8 cellular contexts compared by ENCODE assay signal in the genomic region with DNA sequence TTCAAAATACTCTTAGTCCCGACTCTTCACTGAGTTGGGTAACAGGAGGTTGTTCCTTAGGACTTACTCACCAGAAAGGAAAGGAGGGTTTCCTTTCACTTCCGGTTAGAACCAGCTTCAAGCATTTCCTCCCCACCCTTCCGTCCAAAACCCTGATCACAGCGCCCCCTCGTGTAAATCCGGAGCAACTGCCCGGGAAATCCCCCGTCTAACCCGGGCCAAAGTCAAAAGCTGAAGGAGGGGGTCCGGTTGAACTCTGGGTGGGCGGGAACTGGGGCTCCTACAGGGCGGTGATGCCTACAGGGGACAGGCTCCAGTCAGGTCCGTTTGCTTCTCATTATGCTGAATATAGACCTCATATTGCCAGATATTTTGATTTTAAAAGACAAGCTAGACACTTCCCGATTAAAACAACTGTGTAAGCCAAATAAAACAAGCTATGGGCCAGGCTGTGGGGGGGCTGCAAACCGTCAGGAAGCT. TPM values are rescaled to one million over a fixed set of nuclear protein-coding genes. Genes with fewer than 3 reads are reported as not detected.
DNase-seq lines count a peak whose midpoint lies in the region; ATAC-seq and TF ChIP-seq lines count a peak whose summit lies in the region.

No MANE protein-coding gene starts in this region.

- H3K4me3 Mint-ChIP-seq in T-helper 1 cell treated with Interleukin-12 subunit alpha and Interleukin-12 subunit beta and Interleukin-4 antibody, amounts not matched to agents 30 μg/mL and 1 μg/mL, for 36 hours, result peak overlapping the region; percentile 11

- H3K27ac Mint-ChIP-seq in T-helper 1 cell treated with Interleukin-12 subunit alpha and Interleukin-12 subunit beta and Interleukin-4 antibody, amounts not matched to agents 30 μg/mL and 1 μg/mL, for 36 hours, result no peak overlapping the region

- peaks cover 12% of the 10 kb centered on the region for H3K27me3 Mint-ChIP-seq in T-helper 1 cell treated with Interleukin-12 subunit alpha and Interleukin-12 subunit beta and Interleukin-4 antibody, amounts not matched to agents 30 μg/mL and 1 μg/mL, for 36 hours (ENCODE audit: low read depth)

- ATAC-seq in HG02759 (IDR thresholded peaks at IDR 0.05; ENCODE audit: unreplicated experiment) (peak; percentile 84), sciatic nerve (peak; percentile 95)

- peaks cover 3% of the 10 kb centered on the region for H3K4me1 Mint-ChIP-seq in T-helper 1 cell treated with Interleukin-12 subunit alpha and Interleukin-12 subunit beta and Interleukin-4 antibody, amounts not matched to agents 30 μg/mL and 1 μg/mL, for 36 hours (ENCODE audit: low read depth)

- no peaks in the 10 kb centered on the region for H3K36me3 Mint-ChIP-seq in T-helper 1 cell treated with Interleukin-12 subunit alpha and Interleukin-12 subunit beta and Interleukin-4 antibody, amounts not matched to agents 30 μg/mL and 1 μg/mL, for 36 hours (ENCODE audit: low read depth)

- DNase-seq in NCI-H128 (lab: John Stamatoyannopoulos, UW; ENCODE audit: unreplicated experiment), result peak; percentile 26
- DNase-seq in amniotic stem cell (lab: John Stamatoyannopoulos, UW), result peak; percentile 45
- DNase-seq in hepatic stellate cell (ENCODE audit: low spot score), result peak; percentile 73
- DNase-seq in sciatic nerve (ENCODE audit: low spot score), result peak; percentile 88
- no peak for DNase-seq in mesenteric fat pad (ENCODE audit: low spot score)

- H3K9me3 Mint-ChIP-seq in T-helper 1 cell treated with Interleukin-12 subunit alpha and Interleukin-12 subunit beta and Interleukin-4 antibody, amounts not matched to agents 30 μg/mL and 1 μg/mL, for 36 hours, result no peaks in the 10 kb centered on the region

- intact Hi-C loops in sciatic nerve (cut with DNase I), result no loop called here

- peak; percentile 83 for TF ChIP-seq CTCF in GM12874 (IDR thresholded peaks at IDR 0.05; ENCODE audit: insufficient read depth, low read depth, low read length)

RNA-seq across cellular contexts. Expression of a gene that starts 15.0 kb away (rescaled TPM):
- 35.0 TPM for total RNA-seq in sciatic nerve
- total RNA-seq in mesenteric fat pad, result 45.2 TPM

RNA-seq across cellular contexts. Expression of a gene that starts 43.0 kb away (rescaled TPM):
- 24.3 TPM for total RNA-seq in sciatic nerve
- 28.5 TPM for total RNA-seq in mesenteric fat pad

RNA-seq across cellular contexts. Expression of a gene that starts 53.6 kb away (rescaled TPM):
- total RNA-seq in sciatic nerve, result 28.6 TPM
- total RNA-seq in mesenteric fat pad, result 539 TPM

Comparison
In these comparisons a context has a peak if more than half of its experiments do, and no peak if none do; other contexts are left out.
1. RNA of a gene that starts 53.6 kb away (total RNA-seq): 539 TPM in mesenteric fat pad (single experiment); 28.6 TPM in sciatic nerve (single experiment); every median in the first group is over 10 times any median in the second.